ENCODE assay signal across 27 cellular contexts in the genomic region with DNA sequence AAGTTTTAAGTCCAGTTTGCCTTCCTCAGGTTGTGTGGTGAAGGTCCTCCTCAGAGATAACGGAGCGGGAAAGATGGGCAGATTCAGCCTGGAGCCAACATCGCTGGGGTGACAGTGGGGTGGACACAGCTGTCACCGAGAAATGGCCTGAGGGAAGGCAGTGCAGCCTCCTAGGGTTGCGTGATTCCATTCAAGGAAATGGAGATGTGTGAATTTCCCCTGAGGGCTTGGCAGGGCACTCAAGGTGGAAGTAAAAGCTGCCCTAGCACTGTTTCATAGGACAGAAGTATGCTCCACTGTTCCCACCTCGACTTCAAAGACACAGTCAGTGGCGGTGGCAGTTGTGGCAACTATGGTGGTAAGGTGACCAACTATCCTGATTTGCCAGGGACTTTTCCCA. TPM values are rescaled to one million over a fixed set of nuclear protein-coding genes. Genes with fewer than 3 reads are reported as not detected.
"Had no signal": no experiment of that assay in that cellular context is flagged by ENCODE, and none has a peak within 500 bp of the region (broad histone marks: within the 10 kb centered on the region; RNA-seq: fewer than 3 reads in every experiment).

No MANE protein-coding gene starts in this region.

- H3K4me1 Mint-ChIP-seq: brain had no signal

- H3K36me3 Mint-ChIP-seq: activated naive CD4-positive, alpha-beta T cell treated with anti-CD3 and anti-CD28 coated beads, Interleukin-2, amount 50 U/mL, for 72 hours; brain; stimulated activated naive B cell treated with anti-CD40 and anti-IgM and Interleukin-4, amounts not matched to agents 10 μg/mL and 1 μg/mL and 100 μg/mL, for 72 hours had no signal

- H3K9me3 Mint-ChIP-seq: activated B cell treated with CpG ODN at 0.5 μM for 24 hours; activated naive CD4-positive, alpha-beta T cell treated with anti-CD3 and anti-CD28 coated beads, Interleukin-2, amount 50 U/mL, for 72 hours; activated T-cell treated with anti-CD3 and anti-CD28 coated beads, Interleukin-2, amount 50 U/mL, for 24 hours; activated T-helper 17 cell treated with anti-CD3 and anti-CD28 coated beads, Interleukin-2, amount 50 U/mL, for 72 hours; stimulated activated naive B cell treated with anti-CD40 and anti-IgM and Interleukin-4, amounts not matched to agents 10 μg/mL and 1 μg/mL and 100 μg/mL, for 72 hours; T-helper 1 cell treated with Interleukin-12 subunit alpha and Interleukin-12 subunit beta and Interleukin-4 antibody, amounts not matched to agents 30 μg/mL and 1 μg/mL, for 36 hours had no signal

- H3K4me3 ChIP-seq: mucosa of descending colon, sigmoid colon, smooth muscle cell, upper lobe of left lung had no signal

- H3K4me3 Mint-ChIP-seq: activated B cell treated with CpG ODN at 0.5 μM for 24 hours; activated CD4-positive, alpha-beta T cell treated with anti-CD3 and anti-CD28 coated beads for 36 hours; activated T-cell treated with anti-CD3 and anti-CD28 coated beads, Interleukin-2, amount 50 U/mL, for 24 hours; activated T-helper 17 cell treated with anti-CD3 and anti-CD28 coated beads, Interleukin-2, amount 50 U/mL, for 72 hours; brain; stimulated activated naive B cell treated with anti-CD40 and anti-IgM and Interleukin-4, amounts not matched to agents 10 μg/mL and 1 μg/mL and 100 μg/mL, for 72 hours; T-helper 1 cell treated with Interleukin-12 subunit alpha and Interleukin-12 subunit beta and Interleukin-4 antibody, amounts not matched to agents 30 μg/mL and 1 μg/mL, for 36 hours had no signal

- ATAC-seq: activated CD4-positive, alpha-beta T cell treated with anti-CD3 and anti-CD28 coated beads for 36 hours; activated naive CD4-positive, alpha-beta T cell treated with anti-CD3 and anti-CD28 coated beads, Interleukin-2, amount 50 U/mL, for 72 hours; activated T-helper 17 cell treated with anti-CD3 and anti-CD28 coated beads, Interleukin-2, amount 50 U/mL, for 72 hours; esophagus mucosa; left ventricle myocardium superior; mucosa of descending colon; stimulated activated naive B cell treated with anti-CD40 and anti-IgM and Interleukin-4, amounts not matched to agents 10 μg/mL and 1 μg/mL and 100 μg/mL, for 72 hours had no signal

- DNase-seq: activated B cell treated with CpG ODN at 0.5 μM for 24 hours; activated CD4-positive, alpha-beta T cell treated with anti-CD3 and anti-CD28 coated beads for 36 hours; activated CD4-positive, alpha-beta T cell treated with anti-CD3 and anti-CD28 coated beads, Interleukin-2, amount 50 U/mL, for 4 hours; activated CD8-positive, alpha-beta memory T cell treated with anti-CD3 and anti-CD28 coated beads for 24 hours; activated CD8-positive, alpha-beta memory T cell treated with anti-CD3 and anti-CD28 coated beads, Interleukin-2, amount 50 U/mL, for 4 hours; activated T-cell treated with anti-CD3 and anti-CD28 coated beads, Interleukin-2, amount 50 U/mL, for 24 hours; aorta; effector CD8-positive, alpha-beta T cell; foreskin melanocyte; head of caudate nucleus; hypothalamus; left ventricle myocardium superior; mesenchymal stem cell; mucosa of descending colon; occipital lobe; sigmoid colon; stimulated activated CD4-positive, alpha-beta T cell treated with anti-CD3 and anti-CD28 coated beads, Interleukin-15, amount 100 ng/mL, for 24 hours; stimulated activated CD8-positive, alpha-beta memory T cell treated with anti-CD3 and anti-CD28 coated beads, Interleukin-4, amount 100 ng/mL, for 48 hours; stimulated activated naive B cell treated with anti-CD40 and anti-IgM and Interleukin-4, amounts not matched to agents 10 μg/mL and 1 μg/mL and 100 μg/mL, for 72 hours; T1000 had no signal

- H3K27ac Mint-ChIP-seq: activated B cell treated with CpG ODN at 0.5 μM for 24 hours; activated CD4-positive, alpha-beta T cell treated with anti-CD3 and anti-CD28 coated beads for 36 hours; activated naive CD4-positive, alpha-beta T cell treated with anti-CD3 and anti-CD28 coated beads, Interleukin-2, amount 50 U/mL, for 72 hours; activated T-cell treated with anti-CD3 and anti-CD28 coated beads, Interleukin-2, amount 50 U/mL, for 24 hours; activated T-helper 17 cell treated with anti-CD3 and anti-CD28 coated beads, Interleukin-2, amount 50 U/mL, for 72 hours; brain; stimulated activated naive B cell treated with anti-CD40 and anti-IgM and Interleukin-4, amounts not matched to agents 10 μg/mL and 1 μg/mL and 100 μg/mL, for 72 hours; T-helper 1 cell treated with Interleukin-12 subunit alpha and Interleukin-12 subunit beta and Interleukin-4 antibody, amounts not matched to agents 30 μg/mL and 1 μg/mL, for 36 hours had no signal

- H3K27ac ChIP-seq: sigmoid colon had no signal

RNA-seq across cellular contexts. Expression of a gene that starts 15.4 kb away (rescaled TPM):
- total RNA-seq: smooth muscle cell had no signal
